Comparison of ENCODE assay signal across 8 cellular contexts in genomic region chr9:133149130-133150015, GRCh38. TPM values are rescaled to one million over a fixed set of nuclear protein-coding genes. Genes with fewer than 3 reads are reported as not detected.
DNase-seq lines count a peak whose midpoint lies in the region; ATAC-seq, FAIRE-seq and TF ChIP-seq lines count a peak whose summit lies in the region.

No MANE protein-coding gene starts in this region.

- peaks cover 20% of the 10 kb centered on the region for H3K79me2 ChIP-seq in keratinocyte (ENCODE audit: control insufficient read depth, insufficient read depth, low read length)

- H3K4me1 ChIP-seq in keratinocyte (ENCODE audit: control insufficient read depth, extremely low read depth, insufficient read depth, low read length) = peaks cover 18% of the 10 kb centered on the region

- peak overlapping the region; percentile 98 for H3K9ac ChIP-seq in keratinocyte (ENCODE audit: control insufficient read depth, extremely low read depth, insufficient read depth, low read length)

- peak overlapping the region; percentile 74 for H2AFZ ChIP-seq in keratinocyte (ENCODE audit: control insufficient read depth, low read length)

- dilution Hi-C loops in keratinocyte (cut with MboI; ENCODE audit: extremely low pct_ligation_motif_present, low sequenced_read_pairs) = no loop called here

- H3K9me1 ChIP-seq in keratinocyte (ENCODE audit: control insufficient read depth, extremely low read depth, insufficient read depth, low read length) = no peaks in the 10 kb centered on the region

- H3K27ac ChIP-seq in caudate nucleus (ENCODE audit: low read depth, low read length) (peak overlapping the region; percentile 95), keratinocyte (ENCODE audit: control insufficient read depth, insufficient read depth, low read length) (peak overlapping the region; percentile 85)

- no peaks in the 10 kb centered on the region for H3K27me3 ChIP-seq in keratinocyte (ENCODE audit: control insufficient read depth, extremely low read depth, insufficient read depth, low read length)

- no peak for FAIRE-seq in keratinocyte (lab: Jason Lieb, UNC)

- peak overlapping the region; percentile 71 for H3K4me3 ChIP-seq in AG09309 (ENCODE audit: control insufficient read depth, low read depth, low read length)
- peak overlapping the region; percentile 45 for H3K4me3 ChIP-seq in WI38 (ENCODE audit: low read depth, low read length)
- H3K4me3 ChIP-seq in keratinocyte (ENCODE audit: control insufficient read depth in 2 of 3, extremely low read depth in 1 of 3, insufficient read depth in 2 of 3, low read depth in 1 of 3, low read length in 3 of 3) = peak overlapping the region; percentile 38 to 93 (median 87)

- TF ChIP-seq CTCF in AG09309 (IDR thresholded peaks at IDR 0.05; ENCODE audit: control insufficient read depth, insufficient read depth, low read depth, low read length, missing control alignments) (peak; percentile 27), WI38 (IDR thresholded peaks at IDR 0.05; ENCODE audit: low read depth, low read length) (no peak), keratinocyte (optimal IDR thresholded peaks at IDR 0.05 in 1 of 3, IDR thresholded peaks at IDR 0.05 in 1 of 3, conservative IDR thresholded peaks at IDR 0.05 in 1 of 3; ENCODE audit: extremely low read depth in 1 of 3, insufficient read depth in 2 of 3, low read length in 3 of 3) (peak in 1 of 3 experiments; percentile 40)

- ATAC-seq in GM18861 (IDR thresholded peaks at IDR 0.05; ENCODE audit: unreplicated experiment) = peak; percentile 60
- ATAC-seq in HG03064 (IDR thresholded peaks at IDR 0.05; ENCODE audit: low read depth, unreplicated experiment) = peak; percentile 60

- H3K9me3 ChIP-seq in keratinocyte (ENCODE audit: control insufficient read depth, low read depth, low read length) = no peaks in the 10 kb centered on the region

- H4K20me1 ChIP-seq in keratinocyte (ENCODE audit: control insufficient read depth, extremely low read depth, insufficient read depth, low read length) = peaks cover 11% of the 10 kb centered on the region

- DNase-seq in AG09309 (ENCODE audit: low read depth) (peak; percentile 35), NCI-H2171 (lab: John Stamatoyannopoulos, UW) (peak; percentile 99), caudate nucleus (lab: John Stamatoyannopoulos, UW) (peak in 57 of 61 donors; percentile 41 to 90 (median 76)), keratinocyte (ENCODE audit: low read depth, low spot score) (no peak)
- peak; percentile 70 to 78 (median 74) for DNase-seq in stimulated activated CD4-positive, alpha-beta T cell treated with anti-CD3 and anti-CD28 coated beads, Interleukin-12 subunit alpha, Interleukin-12 subunit beta, amount 100 ng/mL, for 48 hours (ENCODE audit: low read depth in 2 of 3, low spot score in 1 of 3)

- H3K36me3 ChIP-seq in keratinocyte (ENCODE audit: control insufficient read depth in 2 of 2, extremely low read depth in 1 of 2, insufficient read depth in 2 of 2, low read length in 2 of 2) = peaks cover 0 to 5% of the 10 kb centered on the region in 2 experiments

- peak overlapping the region; percentile 87 for H3K4me2 ChIP-seq in keratinocyte (ENCODE audit: control insufficient read depth, extremely low read depth, insufficient read depth, low read depth, low read length)

RNA-seq across cellular contexts. Expression of gene GBGT1, which starts 14.3 kb away (rescaled TPM):
- 0.42 to 0.74 TPM (median 0.54 TPM) in 3 replicates for polyA plus RNA-seq in keratinocyte
- polyA plus RNA-seq in keratinocyte (2011; ENCODE audit: low read depth) = not detected
- 0.17 and 0.48 TPM in 2 replicates for polyA plus RNA-seq in keratinocyte (2011; cell fraction: cytosol; rRNA removed)
- polyA plus RNA-seq in keratinocyte (2011; cell fraction: nucleus; rRNA removed) = 0.87 and 1.1 TPM in 2 replicates
- polyA plus RNA-seq in keratinocyte (2012; ENCODE audit: low replicate concordance) = 0.25 and 0.72 TPM in 2 replicates
- polyA minus RNA-seq in keratinocyte = 0.40 to 1.6 TPM (median 0.77 TPM) in 3 replicates
- not detected for polyA minus RNA-seq in keratinocyte (2011; cell fraction: cytosol; rRNA and poly(A)+ RNA removed)
- 0.95 and 1.1 TPM in 2 replicates for polyA minus RNA-seq in keratinocyte (2011; cell fraction: nucleus; rRNA and poly(A)+ RNA removed)

RNA-seq across cellular contexts. Expression of gene RALGDS, which starts 28.3 kb away (rescaled TPM):
- polyA plus RNA-seq in keratinocyte = 22.6 to 38.0 TPM (median 27.2 TPM) in 3 replicates
- polyA plus RNA-seq in keratinocyte (2011; ENCODE audit: low read depth) = 22.2 TPM
- polyA plus RNA-seq in keratinocyte (2011; cell fraction: cytosol; rRNA removed) = 20.4 and 31.3 TPM in 2 replicates
- 73.4 and 91.6 TPM in 2 replicates for polyA plus RNA-seq in keratinocyte (2011; cell fraction: nucleus; rRNA removed)
- 15.5 and 19.3 TPM in 2 replicates for polyA plus RNA-seq in keratinocyte (2012; ENCODE audit: low replicate concordance)
- polyA minus RNA-seq in keratinocyte = 20.9 to 29.4 TPM (median 25.9 TPM) in 3 replicates
- 19.8 TPM for polyA minus RNA-seq in keratinocyte (2011; cell fraction: cytosol; rRNA and poly(A)+ RNA removed)
- 17.3 and 24.7 TPM in 2 replicates for polyA minus RNA-seq in keratinocyte (2011; cell fraction: nucleus; rRNA and poly(A)+ RNA removed)

RNA-seq across cellular contexts. Expression of gene OBP2B, which starts 59.7 kb away (rescaled TPM):
- polyA plus RNA-seq in keratinocyte = not detected in 3 replicates
- not detected for polyA plus RNA-seq in keratinocyte (2011; ENCODE audit: low read depth)
- not detected in 2 replicates for polyA plus RNA-seq in keratinocyte (2011; cell fraction: cytosol; rRNA removed)
- not detected in 2 replicates for polyA plus RNA-seq in keratinocyte (2011; cell fraction: nucleus; rRNA removed)
- not detected in 2 replicates for polyA plus RNA-seq in keratinocyte (2012; ENCODE audit: low replicate concordance)
- not detected in 3 replicates for polyA minus RNA-seq in keratinocyte
- polyA minus RNA-seq in keratinocyte (2011; cell fraction: cytosol; rRNA and poly(A)+ RNA removed) = not detected
- polyA minus RNA-seq in keratinocyte (2011; cell fraction: nucleus; rRNA and poly(A)+ RNA removed) = not detected in 2 replicates
